Comparison of ENCODE assay signal across 18 cellular contexts in genomic region chr12:108297424-108297823, GRCh38. TPM values are rescaled to one million over a fixed set of nuclear protein-coding genes. Genes with fewer than 3 reads are reported as not detected.
DNase-seq lines count a peak whose midpoint lies in the region; ATAC-seq and TF ChIP-seq lines count a peak whose summit lies in the region.
"Had no signal": no experiment of that assay in that cellular context is flagged by ENCODE, and none has a peak within 500 bp of the region (broad histone marks: within the 10 kb centered on the region; RNA-seq: fewer than 3 reads in every experiment).

No MANE protein-coding gene starts in this region.

- H3K36me3 ChIP-seq in sigmoid colon: peaks cover 0 to under 1% (median 0%) of the 10 kb centered on the region in 4 donors
- H3K36me3 ChIP-seq: HAP-1 had no signal

- no peak overlapping the region for H3K4me3 Mint-ChIP-seq in Calu3 (ENCODE audit: low read depth, unreplicated experiment)
- H3K4me3 Mint-ChIP-seq in dendritic cell treated with granulocyte-macrophage colony-stimulating factor and Interleukin-4, amounts not matched to agents 40 ng/mL and 50 ng/mL, for 4 days: peak overlapping the region; percentile 69
- no peak overlapping the region for H3K4me3 Mint-ChIP-seq in activated T-cell treated with anti-CD3 and anti-CD28 coated beads, Interleukin-2, amount 50 U/mL, for 4 hours

- intact Hi-C loops in Calu3 (cut with micrococcal nuclease; ENCODE audit: unreplicated experiment) (no loop called here), sigmoid colon (cut with DNase I) (no loop called here)
- intact Hi-C loops in dendritic cell treated with granulocyte-macrophage colony-stimulating factor and Interleukin-4, amounts not matched to agents 40 ng/mL and 50 ng/mL, for 4 days (cut with micrococcal nuclease): loop anchor here (5.0 kb wide), 2 partner anchors 35 to 160 kb away; no protein-coding TSS in a partner anchor

- H3K4me1 ChIP-seq in sigmoid colon: peaks cover 0 to 2% (median 0%) of the 10 kb centered on the region in 4 donors
- H3K4me1 ChIP-seq: HAP-1 had no signal

- TF ChIP-seq CTCF in Calu3 (IDR thresholded peaks at IDR 0.05; ENCODE audit: unreplicated experiment) (no peak), sigmoid colon (IDR thresholded peaks at IDR 0.05) (no peak)

- peaks cover 38% of the 10 kb centered on the region for H3K4me1 Mint-ChIP-seq in Calu3 (ENCODE audit: low read depth, unreplicated experiment)
- H3K4me1 Mint-ChIP-seq in dendritic cell treated with granulocyte-macrophage colony-stimulating factor and Interleukin-4, amounts not matched to agents 40 ng/mL and 50 ng/mL, for 4 days (ENCODE audit: low read depth): peaks cover 87% of the 10 kb centered on the region
- peaks cover 45% of the 10 kb centered on the region for H3K4me1 Mint-ChIP-seq in activated T-cell treated with anti-CD3 and anti-CD28 coated beads, Interleukin-2, amount 50 U/mL, for 4 hours (ENCODE audit: low read depth)

- no peak overlapping the region for H3K27ac ChIP-seq in sigmoid colon
- H3K27ac ChIP-seq: SK-N-MC had no signal

- no peaks in the 10 kb centered on the region for H3K9me3 ChIP-seq in sigmoid colon
- H3K9me3 ChIP-seq: HAP-1 had no signal

- ATAC-seq in activated T-cell treated with anti-CD3 and anti-CD28 coated beads, Interleukin-2, amount 50 U/mL, for 4 hours: no peak
- no peak for ATAC-seq in HG02870 (IDR thresholded peaks at IDR 0.05; ENCODE audit: unreplicated experiment)

- no peaks in the 10 kb centered on the region for H3K27me3 Mint-ChIP-seq in Calu3 (ENCODE audit: unreplicated experiment)
- peaks cover 16% of the 10 kb centered on the region for H3K27me3 Mint-ChIP-seq in dendritic cell treated with granulocyte-macrophage colony-stimulating factor and Interleukin-4, amounts not matched to agents 40 ng/mL and 50 ng/mL, for 4 days
- H3K27me3 Mint-ChIP-seq in activated T-cell treated with anti-CD3 and anti-CD28 coated beads, Interleukin-2, amount 50 U/mL, for 4 hours (ENCODE audit: low read depth): peaks cover 4% of the 10 kb centered on the region

- H3K27ac Mint-ChIP-seq in Calu3 (ENCODE audit: unreplicated experiment): peak overlapping the region; percentile 60
- H3K27ac Mint-ChIP-seq in dendritic cell treated with granulocyte-macrophage colony-stimulating factor and Interleukin-4, amounts not matched to agents 40 ng/mL and 50 ng/mL, for 4 days: peak overlapping the region; percentile 75

- WGBS in sigmoid colon, 2 donors: 79 to 90% methylated on average over 2 of the region's 2 CpGs

- H3K9me3 Mint-ChIP-seq in Calu3 (ENCODE audit: low read depth, unreplicated experiment): no peaks in the 10 kb centered on the region
- H3K9me3 Mint-ChIP-seq in dendritic cell treated with granulocyte-macrophage colony-stimulating factor and Interleukin-4, amounts not matched to agents 40 ng/mL and 50 ng/mL, for 4 days: no peaks in the 10 kb centered on the region
- no peaks in the 10 kb centered on the region for H3K9me3 Mint-ChIP-seq in activated T-cell treated with anti-CD3 and anti-CD28 coated beads, Interleukin-2, amount 50 U/mL, for 4 hours

- no peak for TF ChIP-seq POLR2A in sigmoid colon (IDR thresholded peaks at IDR 0.05)

- no peak overlapping the region for H3K4me3 ChIP-seq in sigmoid colon
- H3K4me3 ChIP-seq: HAP-1, SK-N-MC had no signal

- CTCF ChIA-PET in Calu3 (lab: Charles Lee): interaction anchor here (0.7 kb wide), 1 partner anchor 116 kb away, joined by 4 read pairs; no protein-coding TSS in a partner anchor

- no peaks in the 10 kb centered on the region for H3K27me3 ChIP-seq in sigmoid colon

- peaks cover 5% of the 10 kb centered on the region for H3K36me3 Mint-ChIP-seq in Calu3 (ENCODE audit: insufficient read depth, unreplicated experiment)
- H3K36me3 Mint-ChIP-seq in dendritic cell treated with granulocyte-macrophage colony-stimulating factor and Interleukin-4, amounts not matched to agents 40 ng/mL and 50 ng/mL, for 4 days (ENCODE audit: low read depth): peaks cover 98% of the 10 kb centered on the region
- no peaks in the 10 kb centered on the region for H3K36me3 Mint-ChIP-seq in activated T-cell treated with anti-CD3 and anti-CD28 coated beads, Interleukin-2, amount 50 U/mL, for 4 hours (ENCODE audit: insufficient read depth)

- peak; percentile 13 for DNase-seq in activated effector memory CD4-positive, alpha-beta T cell treated with anti-CD3 and anti-CD28 coated beads, Interleukin-2, amount 50 U/mL, for 16 hours
- DNase-seq in activated effector memory CD4-positive, alpha-beta T cell treated with Interleukin-2 at 50 U/mL for 16 hours: no peak
- DNase-seq in Calu3: no peak
- peak; percentile 5 for DNase-seq in sigmoid colon
- DNase-seq in activated T-cell treated with anti-CD3 and anti-CD28 coated beads, Interleukin-2, amount 50 U/mL, for 4 hours: no peak
- DNase-seq: ACHN, COR-L47, KG1, NCI-H1105 treated with DMSO at 0.1 percent for 48 hours, NCI-H1694 treated with DMSO at 0.1 percent for 48 hours, NCI-H748 treated with DMSO at 0.1 percent for 48 hours, OCI-M1, Right ventricle myocardium superior had no signal

- no peak for TF ChIP-seq EP300 in sigmoid colon (IDR thresholded peaks at IDR 0.05)

- BruUV-seq in Calu3 (replicated peaks; lab: Mats Ljungman, UMichigan): no TSS peak

RNA-seq across cellular contexts. Expression of gene CMKLR1, which starts 41.7 kb away (rescaled TPM):
- total RNA-seq in Calu3 (2022): not detected in 2 replicates
- 10 to 100 TPM in 3 of 4 donors, 1 to 10 TPM in 1; 10.0 to 14.8 (median 12.0) TPM for total RNA-seq in sigmoid colon
- 1 to 10 TPM; 3.0 to 8.8 (median 6.5) TPM for polyA plus RNA-seq in sigmoid colon
- under 1 TPM in 2 of 3 donors, not detected in 1; 0.08 to 0.11 TPM for total RNA-seq in activated T-cell treated with anti-CD3 and anti-CD28 coated beads, Interleukin-2, amount 50 U/mL, for 4 hours
- total RNA-seq: NCI-H460 had no signal

Comparison
In these comparisons a context has a peak if more than half of its experiments do, and no peak if none do; other contexts are left out.
1. DNase-seq: peak in activated effector memory CD4-positive, alpha-beta T cell treated with anti-CD3 and anti-CD28 coated beads, Interleukin-2, amount 50 U/mL, for 16 hours (single experiment) and sigmoid colon (single experiment); none in activated effector memory CD4-positive, alpha-beta T cell treated with Interleukin-2 at 50 U/mL for 16 hours (single experiment), Calu3 (single experiment) and activated T-cell treated with anti-CD3 and anti-CD28 coated beads, Interleukin-2, amount 50 U/mL, for 4 hours (single experiment).
2. RNA of gene CMKLR1, which starts 41.7 kb away (total RNA-seq): 10.0 to 14.8 TPM in sigmoid colon; 0.08 to 0.11 TPM in activated T-cell treated with anti-CD3 and anti-CD28 coated beads, Interleukin-2, amount 50 U/mL, for 4 hours and not detected in Calu3; every median in the first group is over 4 times any median in the second.